Comparison of ENCODE assay signal across 18 cellular contexts in the genomic region with DNA sequence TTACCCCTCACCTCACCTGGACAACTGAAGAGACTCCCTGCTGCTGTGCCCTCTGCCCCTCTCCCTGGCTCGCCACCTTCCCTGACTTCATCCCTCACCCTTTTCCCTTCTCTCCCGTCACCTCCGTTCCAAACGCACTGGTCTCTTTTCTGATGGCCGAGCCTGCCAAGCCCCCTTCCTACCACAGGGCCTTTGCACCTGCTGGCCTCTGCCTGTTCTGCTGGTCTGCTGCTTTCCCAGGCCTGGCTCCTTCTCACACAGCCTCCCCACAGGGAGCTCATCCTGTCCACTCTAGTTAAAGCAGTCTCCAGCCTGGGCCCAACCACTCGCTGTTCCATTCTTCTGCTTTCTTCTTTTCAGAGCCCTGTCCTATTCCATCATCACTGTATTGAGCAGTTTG.
"Had no signal": no experiment of that assay in that cellular context is flagged by ENCODE, and none has a peak within 500 bp of the region (broad histone marks: within the 10 kb centered on the region; RNA-seq: fewer than 3 reads in every experiment).

No MANE protein-coding gene starts in this region.

- ATAC-seq: foreskin keratinocyte had no signal

- H3K27me3 Mint-ChIP-seq: activated CD4-positive, alpha-beta T cell treated with anti-CD3 and anti-CD28 coated beads, Interleukin-2, amount 10 ng/mL, durations not matched to agents 7 days and 5 days had no signal

- DNase-seq: activated CD4-positive, alpha-beta T cell treated with anti-CD3 and anti-CD28 coated beads, Interleukin-2, amount 10 ng/mL, durations not matched to agents 7 days and 5 days; activated CD4-positive, CD25-positive, alpha-beta regulatory T cell; activated CD8-positive, alpha-beta memory T cell treated with anti-CD3 and anti-CD28 coated beads for 24 hours; activated naive CD4-positive, alpha-beta T cell treated with anti-CD3 and anti-CD28 coated beads for 36 hours; central memory CD4-positive, alpha-beta T cell; effector CD4-positive, alpha-beta T cell; foreskin keratinocyte; glutamatergic neuron; nephron progenitor cell; psoas muscle; small intestine; stimulated activated CD4-positive, alpha-beta T cell treated with anti-CD3 and anti-CD28 coated beads, Interleukin-4, amount 100 ng/mL, for 4 hours; stimulated activated CD8-positive, alpha-beta memory T cell treated with anti-CD3 and anti-CD28 coated beads, Interleukin-4, amount 100 ng/mL, for 48 hours; stimulated activated naive CD4-positive, alpha-beta T cell treated with Interleukin-2 at 50 U/mL for 16 hours; trophoblast cell had no signal

- H3K4me1 ChIP-seq: foreskin keratinocyte, psoas muscle had no signal

- H3K4me3 Mint-ChIP-seq: activated CD4-positive, alpha-beta T cell treated with anti-CD3 and anti-CD28 coated beads, Interleukin-2, amount 10 ng/mL, durations not matched to agents 7 days and 5 days; activated naive CD4-positive, alpha-beta T cell treated with anti-CD3 and anti-CD28 coated beads for 36 hours; nephron progenitor cell had no signal

- FAIRE-seq: small intestine, TTC549 had no signal

- H3K4me3 ChIP-seq: adrenal gland, coronary artery, psoas muscle had no signal

- H3K27me3 ChIP-seq: adrenal gland, foreskin keratinocyte had no signal

- H3K27ac Mint-ChIP-seq: activated CD4-positive, alpha-beta T cell treated with anti-CD3 and anti-CD28 coated beads, Interleukin-2, amount 10 ng/mL, durations not matched to agents 7 days and 5 days; activated naive CD4-positive, alpha-beta T cell treated with anti-CD3 and anti-CD28 coated beads for 36 hours; nephron progenitor cell had no signal

- H3K27ac ChIP-seq: coronary artery, foreskin keratinocyte, psoas muscle had no signal

- H3K9me3 ChIP-seq: adrenal gland, psoas muscle had no signal

- H3K9me3 Mint-ChIP-seq: activated CD4-positive, alpha-beta T cell treated with anti-CD3 and anti-CD28 coated beads, Interleukin-2, amount 10 ng/mL, durations not matched to agents 7 days and 5 days; activated naive CD4-positive, alpha-beta T cell treated with anti-CD3 and anti-CD28 coated beads for 36 hours; nephron progenitor cell had no signal
